In the genomic region with DNA sequence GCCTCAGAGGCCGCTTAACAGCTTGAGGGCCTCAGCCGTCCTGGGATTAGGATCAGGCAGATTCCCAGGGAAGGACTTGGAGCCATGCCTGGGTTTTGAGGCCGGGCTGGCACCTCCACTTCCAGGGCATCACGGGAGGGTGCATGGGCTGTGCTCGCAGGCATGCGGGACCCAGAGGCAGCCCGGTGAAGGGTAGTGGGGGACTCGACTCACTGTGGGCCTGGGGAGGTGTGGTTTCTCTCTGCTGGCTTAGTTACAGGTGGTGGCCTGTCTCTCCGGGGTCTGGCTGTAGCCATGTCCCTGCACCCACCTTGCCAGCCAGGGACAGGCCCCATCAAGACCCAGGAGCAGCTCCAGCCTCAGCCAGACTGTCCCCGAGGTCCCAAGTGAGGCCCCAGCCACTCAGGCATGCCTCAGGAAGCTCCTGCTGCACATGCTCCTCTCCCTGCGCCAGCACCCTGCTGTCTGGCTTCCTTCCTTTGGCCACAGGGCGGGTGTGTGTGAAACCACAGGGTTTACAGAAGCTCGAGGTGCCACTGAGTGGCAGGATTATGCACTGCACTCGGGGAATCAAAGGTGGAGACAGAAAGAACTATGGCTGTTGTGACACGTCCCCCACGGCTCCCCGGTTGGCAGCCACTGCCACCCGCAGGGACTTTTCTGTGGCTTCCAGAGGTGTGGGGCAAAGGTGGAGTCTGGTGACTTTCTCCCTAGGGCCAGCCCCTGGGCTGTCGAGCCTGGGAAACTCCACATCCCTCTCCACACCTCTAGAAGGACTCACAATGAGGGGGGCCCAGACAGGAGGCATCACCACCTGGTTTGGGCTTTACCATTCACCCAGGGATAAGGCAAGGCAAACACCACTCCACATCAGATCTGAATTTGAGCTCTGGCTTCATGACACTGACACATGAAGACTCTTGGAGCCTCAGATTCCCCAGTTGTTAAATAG, we compare ENCODE assay signal across 8 cellular contexts.
DNase-seq lines count a peak whose midpoint lies in the region; ATAC-seq, FAIRE-seq and TF ChIP-seq lines count a peak whose summit lies in the region.

No MANE protein-coding gene starts in this region.

- TF ChIP-seq CTCF in WI38 (IDR thresholded peaks at IDR 0.05; ENCODE audit: low read depth, low read length) = peak; percentile 56

- FAIRE-seq in islet of Langerhans (lab: Jason Lieb, UNC) = peak; percentile 76

- peak; percentile 92 for ATAC-seq in GM18870 (IDR thresholded peaks at IDR 0.05; ENCODE audit: unreplicated experiment)
- ATAC-seq in HG03108 (IDR thresholded peaks at IDR 0.05; ENCODE audit: unreplicated experiment) = peak; percentile 99

- no peak overlapping the region for H3K4me3 ChIP-seq in WI38 (ENCODE audit: low read depth, low read length)

- in situ Hi-C loops in T47D (cut with HindIII; ENCODE audit: low pct_unique_long_range_greater_than_20kb, low sequenced_read_pairs) = no loop called here

- peak; percentile 91 for DNase-seq in AG08396 (ENCODE audit: low spot score)
- peak; percentile 71 for DNase-seq in NCI-H2196 (lab: John Stamatoyannopoulos, UW; ENCODE audit: unreplicated experiment)
- peak; percentile 96 to 98 for DNase-seq in T47D (ENCODE audit: low read depth in 1 of 2, low spot score in 1 of 2)
- peak; percentile 45 to 60 for DNase-seq in stimulated activated CD4-positive, alpha-beta T cell treated with anti-CD3 and anti-CD28 coated beads, Interleukin-1b, Interleukin-23, amount 100 ng/mL, for 1 hour (ENCODE audit: low read depth in 2 of 2)
